In genomic region chr2:238324248-238324647, GRCh38 we compare ENCODE assay signal across 5 cellular contexts. TPM values are rescaled to one million over a fixed set of nuclear protein-coding genes. Genes with fewer than 3 reads are reported as not detected.
DNase-seq lines count a peak whose midpoint lies in the region; ATAC-seq and TF ChIP-seq lines count a peak whose summit lies in the region.
"Not testable (repeated sequence)": the region's sequence is repeated elsewhere in the genome, so short reads cannot be mapped to it uniquely, and the experiment has no call there.

No MANE protein-coding gene starts in this region.

- H3K4me1 ChIP-seq in psoas muscle (peaks cover 31% of the 10 kb centered on the region), suprapubic skin (peaks cover 21% of the 10 kb centered on the region)

- H3K9me3 ChIP-seq in psoas muscle, suprapubic skin: not testable (repeated sequence)

- H3K9me3 Mint-ChIP-seq in neural crest cell; stimulated activated effector memory CD8-positive, alpha-beta T cell treated with anti-CD3 and anti-CD28 coated beads, Interleukin-12 subunit alpha, Interleukin-12 subunit beta, amount 100 ng/mL, for 72 hours: not testable (repeated sequence)

- not testable (repeated sequence) for H3K4me3 Mint-ChIP-seq in neural crest cell; stimulated activated effector memory CD8-positive, alpha-beta T cell treated with anti-CD3 and anti-CD28 coated beads, Interleukin-12 subunit alpha, Interleukin-12 subunit beta, amount 100 ng/mL, for 72 hours

- not testable (repeated sequence) for H3K4me3 ChIP-seq in psoas muscle, suprapubic skin

- peak overlapping the region; percentile 86 for H3K27ac ChIP-seq in psoas muscle
- not testable (repeated sequence) for H3K27ac ChIP-seq in suprapubic skin

- H3K4me1 Mint-ChIP-seq in neural crest cell: peaks cover 15% of the 10 kb centered on the region
- peaks cover 18% of the 10 kb centered on the region for H3K4me1 Mint-ChIP-seq in stimulated activated effector memory CD8-positive, alpha-beta T cell treated with anti-CD3 and anti-CD28 coated beads, Interleukin-12 subunit alpha, Interleukin-12 subunit beta, amount 100 ng/mL, for 72 hours

- not testable (repeated sequence) for H3K27me3 Mint-ChIP-seq in neural crest cell (ENCODE audit: low read depth)

- H3K36me3 ChIP-seq in psoas muscle (ENCODE audit: insufficient read depth in 1 of 2, low read depth in 1 of 2) (peaks cover 0 to 32% of the 10 kb centered on the region in 2 donors), suprapubic skin (peaks cover 28% of the 10 kb centered on the region)

- 91 to 96% (median 96%) methylated on average over 7 of the region's 7 CpGs for WGBS in psoas muscle, 3 donors
- WGBS in suprapubic skin: 98% methylated on average over 7 of the region's 7 CpGs

- TF ChIP-seq EP300 in suprapubic skin (IDR thresholded peaks at IDR 0.05): not testable (repeated sequence)

- not testable (repeated sequence) for H3K27me3 ChIP-seq in psoas muscle (ENCODE audit: insufficient read depth in 3 of 3, low read length in 2 of 3); suprapubic skin

- DNase-seq in cardiac septum (ENCODE audit: low spot score): peak; percentile 63
- DNase-seq in neural crest cell (ENCODE audit: low read depth, low spot score); psoas muscle; stimulated activated effector memory CD8-positive, alpha-beta T cell treated with anti-CD3 and anti-CD28 coated beads, Interleukin-12 subunit alpha, Interleukin-12 subunit beta, amount 100 ng/mL, for 72 hours (ENCODE audit: low spot score in 2 of 2): not testable (repeated sequence)
- DNase-seq in suprapubic skin (ENCODE audit: low spot score in 2 of 2): peak; percentile 26 to 27

- TF ChIP-seq CTCF in neural crest cell (conservative IDR thresholded peaks at IDR 0.05); psoas muscle (IDR thresholded peaks at IDR 0.05); suprapubic skin (IDR thresholded peaks at IDR 0.05): not testable (repeated sequence)

- not testable (repeated sequence) for ATAC-seq in psoas muscle; stimulated activated effector memory CD8-positive, alpha-beta T cell treated with anti-CD3 and anti-CD28 coated beads, Interleukin-12 subunit alpha, Interleukin-12 subunit beta, amount 100 ng/mL, for 72 hours

- not testable (repeated sequence) for TF ChIP-seq POLR2A in suprapubic skin (IDR thresholded peaks at IDR 0.05)

- H3K36me3 Mint-ChIP-seq in neural crest cell (ENCODE audit: low read depth): peaks cover 15% of the 10 kb centered on the region
- H3K36me3 Mint-ChIP-seq in stimulated activated effector memory CD8-positive, alpha-beta T cell treated with anti-CD3 and anti-CD28 coated beads, Interleukin-12 subunit alpha, Interleukin-12 subunit beta, amount 100 ng/mL, for 72 hours: not testable (repeated sequence)

- peak overlapping the region; percentile 67 for H3K27ac Mint-ChIP-seq in neural crest cell (ENCODE audit: unreplicated experiment)
- peak overlapping the region; percentile 6 for H3K27ac Mint-ChIP-seq in stimulated activated effector memory CD8-positive, alpha-beta T cell treated with anti-CD3 and anti-CD28 coated beads, Interleukin-12 subunit alpha, Interleukin-12 subunit beta, amount 100 ng/mL, for 72 hours

- intact Hi-C loops in cardiac septum (cut with DNase I); psoas muscle (cut with DNase I): not testable (repeated sequence)

RNA-seq across cellular contexts. Expression of gene TRAF3IP1, which starts 3.9 kb away (rescaled TPM):
- total RNA-seq in cardiac septum (16.3 TPM), neural crest cell (19.3 and 20.7 TPM in 2 replicates), psoas muscle (10 to 100 TPM; 14.9 to 24.7 (median 18.4) TPM), suprapubic skin (10 to 100 TPM; 10.2 to 15.4 (median 10.6) TPM)
- 10 to 100 TPM in 1 of 3 donors, 1 to 10 TPM in 2; 2.9 to 30.9 (median 6.9) TPM for polyA plus RNA-seq in psoas muscle

RNA-seq across cellular contexts. Expression of gene PER2, which starts 35.8 kb away (rescaled TPM):
- total RNA-seq in cardiac septum: 13.0 TPM
- total RNA-seq in neural crest cell: 8.6 TPM in 2 replicates
- 10 to 100 TPM in 3 of 4 donors, 1 to 10 TPM in 1; 7.8 to 20.7 (median 13.1) TPM for total RNA-seq in psoas muscle
- 1 to 10 TPM; 1.9 to 2.5 (median 2.4) TPM for polyA plus RNA-seq in psoas muscle
- 100 to 1,000 TPM in 1 of 4 donors, 10 to 100 TPM in 3; 24.3 to 105 (median 85.9) TPM for total RNA-seq in suprapubic skin
